ENCODE assay signal across 8 cellular contexts in the genomic region with DNA sequence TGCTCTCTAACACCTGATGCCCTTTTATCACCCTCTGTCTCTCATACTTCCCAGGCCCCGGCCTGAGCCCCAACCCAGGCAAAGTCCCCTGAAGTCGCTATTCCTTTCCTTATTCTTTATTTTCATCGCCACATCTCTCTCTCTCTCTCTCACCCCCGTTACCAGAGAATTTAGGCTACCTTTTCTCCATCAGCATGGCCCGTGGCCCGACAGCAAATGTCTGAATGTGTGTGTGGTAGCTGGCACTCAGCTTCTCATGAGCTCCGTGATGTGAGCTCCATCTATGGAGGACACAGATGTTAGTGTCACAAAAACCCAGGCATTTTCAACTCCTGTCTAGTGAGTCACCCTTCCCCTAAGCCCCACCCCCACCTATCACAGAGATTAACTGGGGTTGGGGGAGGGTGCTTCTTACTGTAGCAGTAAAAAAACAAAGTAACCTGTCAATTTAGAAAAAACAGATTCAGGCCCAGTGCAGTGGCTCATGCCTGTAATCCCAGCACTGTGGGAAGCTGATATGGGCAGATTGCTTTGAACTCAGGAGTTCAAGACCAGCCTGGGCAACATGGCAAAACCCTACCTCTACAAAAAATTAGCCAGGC. TPM values are rescaled to one million over a fixed set of nuclear protein-coding genes. Genes with fewer than 3 reads are reported as not detected.
DNase-seq lines count a peak whose midpoint lies in the region; ATAC-seq and TF ChIP-seq lines count a peak whose summit lies in the region.

No MANE protein-coding gene starts in this region.

- H3K4me1 ChIP-seq in Caco-2 = peaks cover 64% of the 10 kb centered on the region

- CTCF ChIA-PET in Caco-2 (lab: Charles Lee) (interaction anchor here (1.0 to 2.5 kb wide), 3 partner anchors 59 to 210 kb away, joined by 3 to 10 read pairs (median 6); partner anchors contain the start of gene NEMF), HEK293T (lab: Yijun Ruan, JAX) (interaction anchor here (0.7 to 2.5 kb wide), 2 partner anchors 48 to 183 kb away, joined by 3 to 13 read pairs; no protein-coding TSS in a partner anchor), RWPE1 (lab: Yijun Ruan, JAX) (interaction anchor here (0.6 to 0.9 kb wide), 2 partner anchors 42 to 115 kb away, joined by 4 read pairs; no protein-coding TSS in a partner anchor)
- CTCF ChIA-PET in activated naive CD4-positive, alpha-beta T cell treated with anti-CD3 and anti-CD28 coated beads, Interleukin-2, amount 10 ng/mL, durations not matched to agents 7 days and 5 days (lab: Charles Lee) = interaction anchor here (0.7 to 4.3 kb wide), 26 partner anchors 18 to 427 kb away, joined by 3 to 50 read pairs (median 7); partner anchors contain the start of genes ARF6, DNAAF2 and NEMF

- H3K36me3 Mint-ChIP-seq in Caco-2 (ENCODE audit: insufficient read depth, unreplicated experiment) = peaks cover 3% of the 10 kb centered on the region
- peaks cover 50% of the 10 kb centered on the region for H3K36me3 Mint-ChIP-seq in activated naive CD4-positive, alpha-beta T cell treated with anti-CD3 and anti-CD28 coated beads, Interleukin-2, amount 10 ng/mL, durations not matched to agents 7 days and 5 days

- H3K27me3 ChIP-seq in Caco-2 (replicated peaks; ENCODE audit: control insufficient read depth, insufficient read depth, low read length) = no peaks in the 10 kb centered on the region

- H3K4me3 ChIP-seq in Caco-2 (ENCODE audit: low read depth, low read length) = no peak overlapping the region

- H3K4me3 Mint-ChIP-seq in Caco-2 (ENCODE audit: unreplicated experiment) = peak overlapping the region; percentile 31
- H3K4me3 Mint-ChIP-seq in activated naive CD4-positive, alpha-beta T cell treated with anti-CD3 and anti-CD28 coated beads, Interleukin-2, amount 10 ng/mL, durations not matched to agents 7 days and 5 days = peak overlapping the region; percentile 88

- no peaks in the 10 kb centered on the region for H3K36me3 ChIP-seq in Caco-2 (ENCODE audit: control insufficient read depth, insufficient read depth, low read length)

- no peak for ATAC-seq in HG03025 (IDR thresholded peaks at IDR 0.05; ENCODE audit: low FRiP score, unreplicated experiment)

- peak overlapping the region; percentile 98 for H3K27ac ChIP-seq in RWPE1

- POLR2A ChIA-PET in Caco-2 (lab: Charles Lee) = interaction anchor here (1.0 to 1.6 kb wide), 2 partner anchors 194 to 200 kb away, joined by 3 to 8 read pairs; no protein-coding TSS in a partner anchor
- POLR2A ChIA-PET in HEK293T (lab: Yijun Ruan, JAX) = interaction anchor here (0.6 to 1.7 kb wide), 14 partner anchors 9 to 210 kb away, joined by 3 to 7 read pairs (median 4); partner anchors contain the start of genes ARF6 and NEMF
- POLR2A ChIA-PET in RWPE1 (lab: Yijun Ruan, JAX; ENCODE audit: low non-redundant PET) = no interaction called here

- TF ChIP-seq CTCF in Caco-2 (IDR thresholded peaks at IDR 0.05; ENCODE audit: insufficient read depth in 1 of 2, low read depth in 1 of 2, low read length in 1 of 2, severe bottlenecking in 1 of 2, unreplicated experiment in 1 of 2) = no peak
- TF ChIP-seq CTCF in RWPE1 (conservative IDR thresholded peaks at IDR 0.05; ENCODE audit: low read depth) = no peak

- BruUV-seq in Caco-2 (replicated peaks; lab: Mats Ljungman, UMichigan) = no TSS peak

- H3K27ac Mint-ChIP-seq in Caco-2 (ENCODE audit: unreplicated experiment) = peak overlapping the region; percentile 79
- peak overlapping the region; percentile 100 for H3K27ac Mint-ChIP-seq in activated naive CD4-positive, alpha-beta T cell treated with anti-CD3 and anti-CD28 coated beads, Interleukin-2, amount 10 ng/mL, durations not matched to agents 7 days and 5 days

- H3K9me3 Mint-ChIP-seq in Caco-2 (ENCODE audit: unreplicated experiment) = no peaks in the 10 kb centered on the region
- no peaks in the 10 kb centered on the region for H3K9me3 Mint-ChIP-seq in activated naive CD4-positive, alpha-beta T cell treated with anti-CD3 and anti-CD28 coated beads, Interleukin-2, amount 10 ng/mL, durations not matched to agents 7 days and 5 days

- H3K9me3 ChIP-seq in Caco-2 = no peaks in the 10 kb centered on the region

- DNase-seq in Caco-2 (peak; percentile 71 to 85), HEK293T (ENCODE audit: extremely low spot score) (peak; percentile 42), RWPE1 (ENCODE audit: low spot score) (peak; percentile 76), kidney glomerular epithelial cell (lab: John Stamatoyannopoulos, UW) (peak; percentile 61), retina (no peak)
- DNase-seq in activated naive CD4-positive, alpha-beta T cell treated with anti-CD3 and anti-CD28 coated beads, Interleukin-2, amount 10 ng/mL, durations not matched to agents 7 days and 5 days = peak; percentile 90
- peak; percentile 66 to 82 (median 70) for DNase-seq in stimulated activated CD4-positive, alpha-beta T cell treated with anti-CD3 and anti-CD28 coated beads, TNF-alpha, amount 100 ng/mL, for 48 hours (ENCODE audit: low read depth in 3 of 3)

- H3K4me1 Mint-ChIP-seq in Caco-2 (ENCODE audit: low read depth, unreplicated experiment) = peaks cover 27% of the 10 kb centered on the region
- H3K4me1 Mint-ChIP-seq in activated naive CD4-positive, alpha-beta T cell treated with anti-CD3 and anti-CD28 coated beads, Interleukin-2, amount 10 ng/mL, durations not matched to agents 7 days and 5 days = peaks cover 95% of the 10 kb centered on the region

- no peaks in the 10 kb centered on the region for H3K27me3 Mint-ChIP-seq in Caco-2 (ENCODE audit: insufficient read depth, unreplicated experiment)
- H3K27me3 Mint-ChIP-seq in activated naive CD4-positive, alpha-beta T cell treated with anti-CD3 and anti-CD28 coated beads, Interleukin-2, amount 10 ng/mL, durations not matched to agents 7 days and 5 days = no peaks in the 10 kb centered on the region

- intact Hi-C loops in Caco-2 (cut with micrococcal nuclease; ENCODE audit: unreplicated experiment) = no loop called here

TF ChIP-seq in HEK293T, 16 proteins besides CTCF, POLR2A, EP300 and RAD21:
- no peak for TF ChIP-seq ZNF384 (IDR thresholded peaks at IDR 0.05)
- no peak for TF ChIP-seq CTBP1 (IDR thresholded peaks at IDR 0.05; ENCODE audit: borderline replicate concordance)
- TF ChIP-seq L3MBTL2 (conservative IDR thresholded peaks at IDR 0.05) = no peak
- TF ChIP-seq ARNT (IDR thresholded peaks at IDR 0.05) = no peak
- no peak for TF ChIP-seq NFRKB (IDR thresholded peaks at IDR 0.05)
- no peak for TF ChIP-seq FOXM1 (IDR thresholded peaks at IDR 0.05; ENCODE audit: borderline replicate concordance)
- TF ChIP-seq FOXK2 (IDR thresholded peaks at IDR 0.05) = no peak
- TF ChIP-seq ELF4 (IDR thresholded peaks at IDR 0.05) = no peak
- no peak for TF ChIP-seq SUZ12 (IDR thresholded peaks at IDR 0.05)
- TF ChIP-seq TARDBP (IDR thresholded peaks at IDR 0.05) = no peak
- TF ChIP-seq SP1 (IDR thresholded peaks at IDR 0.05) = no peak
- no peak for TF ChIP-seq FOXA1 (IDR thresholded peaks at IDR 0.05)
- no peak for TF ChIP-seq PKNOX1 (IDR thresholded peaks at IDR 0.05)
- no peak for TF ChIP-seq HDGF (IDR thresholded peaks at IDR 0.05; ENCODE audit: borderline replicate concordance)
- TF ChIP-seq LEF1 (IDR thresholded peaks at IDR 0.05; ENCODE audit: borderline replicate concordance) = no peak
- TF ChIP-seq BHLHE40 (IDR thresholded peaks at IDR 0.05; ENCODE audit: borderline replicate concordance) = no peak

RNA-seq across cellular contexts. Expression of gene VCPKMT, which starts 53.8 kb away (rescaled TPM):
- 9.7 TPM in 2 replicates for total RNA-seq in Caco-2 (2022)
